Comparison of ENCODE assay signal across 20 cellular contexts in the genomic region with DNA sequence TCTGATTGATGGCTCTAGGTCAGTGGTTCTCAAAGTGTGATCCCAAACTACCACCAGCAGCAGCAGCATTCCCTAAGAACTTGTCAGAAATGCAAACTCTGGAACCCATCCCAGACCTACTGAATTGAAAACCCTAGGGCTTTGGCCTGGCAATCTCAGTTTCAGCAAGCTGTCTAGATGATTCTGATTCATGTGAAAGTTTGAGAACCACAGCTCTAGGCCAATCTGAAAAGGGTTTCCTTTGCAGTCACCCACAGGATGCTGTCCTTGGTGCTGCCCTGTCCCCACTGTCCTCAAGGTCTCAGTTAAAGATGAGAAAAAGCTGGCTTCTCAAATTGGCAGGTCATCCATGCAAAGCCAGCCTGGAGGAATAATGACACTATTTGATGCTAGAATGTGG. TPM values are rescaled to one million over a fixed set of nuclear protein-coding genes. Genes with fewer than 3 reads are reported as not detected.
DNase-seq lines count a peak whose midpoint lies in the region; ATAC-seq and TF ChIP-seq lines count a peak whose summit lies in the region.
"Had no signal": no experiment of that assay in that cellular context is flagged by ENCODE, and none has a peak within 500 bp of the region (broad histone marks: within the 10 kb centered on the region; RNA-seq: fewer than 3 reads in every experiment).

No MANE protein-coding gene starts in this region.

- no peak overlapping the region for H3K4me3 Mint-ChIP-seq in activated T-helper 2 cell treated with anti-CD3 and anti-CD28 coated beads, Interferon-gamma antibody, Interleukin-2, Interleukin-4, amounts not matched to agents 10 μg/mL and 5 μg/mL and 100 μg/mL, durations not matched to agents 14 hours and 24 hours and 36 hours (ENCODE audit: low read depth)
- H3K4me3 Mint-ChIP-seq: activated T-cell treated with anti-CD3 and anti-CD28 coated beads, Interleukin-2, amount 50 U/mL, for 72 hours; naive thymus-derived CD4-positive, alpha-beta T cell had no signal

- TF ChIP-seq POLR2A in spleen (IDR thresholded peaks at IDR 0.05): no peak

- no peak for TF ChIP-seq CTCF in spleen (IDR thresholded peaks at IDR 0.05 in 8 of 11, conservative IDR thresholded peaks at IDR 0.05 in 3 of 11)

- no peaks in the 10 kb centered on the region for H3K4me1 ChIP-seq in spleen
- H3K4me1 ChIP-seq: suprapubic skin had no signal

- in situ Hi-C loops in KBM-7 (cut with MboI; ENCODE audit: low pct_unique_long_range_greater_than_20kb, low sequenced_read_pairs): loop anchor here (25.0 kb wide), 1 partner anchor 1186 kb away; no protein-coding TSS in a partner anchor

- no peak overlapping the region for H3K4me3 ChIP-seq in spleen
- H3K4me3 ChIP-seq: suprapubic skin had no signal

- H3K9me3 Mint-ChIP-seq in activated T-helper 2 cell treated with anti-CD3 and anti-CD28 coated beads, Interferon-gamma antibody, Interleukin-2, Interleukin-4, amounts not matched to agents 10 μg/mL and 5 μg/mL and 100 μg/mL, durations not matched to agents 14 hours and 24 hours and 36 hours: no peaks in the 10 kb centered on the region
- H3K9me3 Mint-ChIP-seq: activated T-cell treated with anti-CD3 and anti-CD28 coated beads, Interleukin-2, amount 50 U/mL, for 72 hours; naive thymus-derived CD4-positive, alpha-beta T cell had no signal

- DNase-seq in activated CD4-positive, alpha-beta T cell treated with anti-CD3 and anti-CD28 coated beads for 48 hours: peak; percentile 3
- no peak for DNase-seq in activated CD4-positive, alpha-beta T cell treated with anti-CD3 and anti-CD28 coated beads for 1 hour
- DNase-seq in KBM-7: peak; percentile 11
- peak; percentile 30 for DNase-seq in amniotic epithelial cell (ENCODE audit: low read depth)
- DNase-seq in myocyte (ENCODE audit: low read depth): peak; percentile 39
- no peak for DNase-seq in activated T-helper 2 cell treated with anti-CD3 and anti-CD28 coated beads, Interferon-gamma antibody, Interleukin-2, Interleukin-4, amounts not matched to agents 10 μg/mL and 5 μg/mL and 100 μg/mL, durations not matched to agents 14 hours and 24 hours and 36 hours (ENCODE audit: low spot score)
- no peak for DNase-seq in spleen
- DNase-seq: ACHN; activated CD4-positive, alpha-beta T cell treated with anti-CD3 and anti-CD28 coated beads, Interleukin-2, amount 50 U/mL, for 1 hour; activated T-cell treated with anti-CD3 and anti-CD28 coated beads, Interleukin-2, amount 50 U/mL, for 72 hours; cortex of kidney; naive thymus-derived CD4-positive, alpha-beta T cell; NK-92 treated with Interleukin-12 subunit alpha and Interleukin-12 subunit beta, amount 100 ng/mL, for 24 hours had no signal

- intact Hi-C loops in activated T-helper 2 cell treated with anti-CD3 and anti-CD28 coated beads, Interferon-gamma antibody, Interleukin-2, Interleukin-4, amounts not matched to agents 10 μg/mL and 5 μg/mL and 100 μg/mL, durations not matched to agents 14 hours and 24 hours and 36 hours (cut with micrococcal nuclease): no loop called here
- intact Hi-C loops in spleen (cut with DNase I; ENCODE audit: low total_unique reads): no loop called here

- H3K27me3 Mint-ChIP-seq in activated T-helper 2 cell treated with anti-CD3 and anti-CD28 coated beads, Interferon-gamma antibody, Interleukin-2, Interleukin-4, amounts not matched to agents 10 μg/mL and 5 μg/mL and 100 μg/mL, durations not matched to agents 14 hours and 24 hours and 36 hours (ENCODE audit: low read depth): peaks cover under 1% of the 10 kb centered on the region

- H3K36me3 Mint-ChIP-seq in activated T-helper 2 cell treated with anti-CD3 and anti-CD28 coated beads, Interferon-gamma antibody, Interleukin-2, Interleukin-4, amounts not matched to agents 10 μg/mL and 5 μg/mL and 100 μg/mL, durations not matched to agents 14 hours and 24 hours and 36 hours (ENCODE audit: low read depth): no peaks in the 10 kb centered on the region
- H3K36me3 Mint-ChIP-seq: naive thymus-derived CD4-positive, alpha-beta T cell had no signal

- no peaks in the 10 kb centered on the region for H3K9me3 ChIP-seq in spleen
- H3K9me3 ChIP-seq: suprapubic skin had no signal

- H3K27me3 ChIP-seq in spleen (replicated peaks in 1 of 7): peaks cover 0 to 9% (median 0%) of the 10 kb centered on the region in 7 donors
- H3K27me3 ChIP-seq: suprapubic skin had no signal

- no peaks in the 10 kb centered on the region for H3K4me1 Mint-ChIP-seq in activated T-helper 2 cell treated with anti-CD3 and anti-CD28 coated beads, Interferon-gamma antibody, Interleukin-2, Interleukin-4, amounts not matched to agents 10 μg/mL and 5 μg/mL and 100 μg/mL, durations not matched to agents 14 hours and 24 hours and 36 hours (ENCODE audit: low read depth)
- H3K4me1 Mint-ChIP-seq: naive thymus-derived CD4-positive, alpha-beta T cell had no signal

- H3K27ac ChIP-seq in spleen: no peak overlapping the region
- H3K27ac ChIP-seq: suprapubic skin had no signal

- H3K36me3 ChIP-seq in spleen: no peaks in the 10 kb centered on the region
- H3K36me3 ChIP-seq: suprapubic skin had no signal

- ATAC-seq in GM21390 (IDR thresholded peaks at IDR 0.05; ENCODE audit: unreplicated experiment): no peak
- ATAC-seq: activated T-cell treated with anti-CD3 and anti-CD28 coated beads, Interleukin-2, amount 50 U/mL, for 72 hours; esophagus mucosa; left lobe of liver; naive thymus-derived CD4-positive, alpha-beta T cell; Right ventricle myocardium inferior had no signal

- no peak overlapping the region for H3K27ac Mint-ChIP-seq in activated T-helper 2 cell treated with anti-CD3 and anti-CD28 coated beads, Interferon-gamma antibody, Interleukin-2, Interleukin-4, amounts not matched to agents 10 μg/mL and 5 μg/mL and 100 μg/mL, durations not matched to agents 14 hours and 24 hours and 36 hours
- H3K27ac Mint-ChIP-seq: activated T-cell treated with anti-CD3 and anti-CD28 coated beads, Interleukin-2, amount 50 U/mL, for 72 hours; naive thymus-derived CD4-positive, alpha-beta T cell had no signal

RNA-seq across cellular contexts. Expression of a gene that starts 34.8 kb away (rescaled TPM):
- total RNA-seq in myocyte (151 and 204 TPM in 2 replicates), spleen (not detected)
- polyA plus RNA-seq in myocyte (2012): 68.5 TPM
- total RNA-seq in activated T-helper 2 cell treated with anti-CD3 and anti-CD28 coated beads, Interferon-gamma antibody, Interleukin-2, Interleukin-4, amounts not matched to agents 10 μg/mL and 5 μg/mL and 100 μg/mL, durations not matched to agents 14 hours and 24 hours and 36 hours: not detected in 2 replicates
- polyA plus RNA-seq in spleen: under 1 TPM in 1 of 3 donors, not detected in 2; 0.15 TPM
- total RNA-seq: activated T-cell treated with anti-CD3 and anti-CD28 coated beads, Interleukin-2, amount 50 U/mL, for 72 hours; astrocyte; esophagus mucosa; naive thymus-derived CD4-positive, alpha-beta T cell; pulmonary artery endothelial cell; suprapubic skin had no signal
- polyA plus RNA-seq: naive thymus-derived CD4-positive, alpha-beta T cell had no signal

Comparison
In these comparisons a context has a peak if more than half of its experiments do, and no peak if none do; other contexts are left out.
1. DNase-seq: peak in activated CD4-positive, alpha-beta T cell treated with anti-CD3 and anti-CD28 coated beads for 48 hours (single experiment), KBM-7 (single experiment), amniotic epithelial cell (single experiment) and myocyte (single experiment); none in activated CD4-positive, alpha-beta T cell treated with anti-CD3 and anti-CD28 coated beads for 1 hour (single experiment), activated T-helper 2 cell treated with anti-CD3 and anti-CD28 coated beads, Interferon-gamma antibody, Interleukin-2, Interleukin-4, amounts not matched to agents 10 μg/mL and 5 μg/mL and 100 μg/mL, durations not matched to agents 14 hours and 24 hours and 36 hours (single experiment) and spleen (single experiment).
2. RNA of a gene that starts 34.8 kb away (total RNA-seq): 151 to 204 TPM in myocyte; not detected in activated T-helper 2 cell treated with anti-CD3 and anti-CD28 coated beads, Interferon-gamma antibody, Interleukin-2, Interleukin-4, amounts not matched to agents 10 μg/mL and 5 μg/mL and 100 μg/mL, durations not matched to agents 14 hours and 24 hours and 36 hours and not detected in spleen; every median in the first group is over 100 times any median in the second.